Comparison of ENCODE assay signal across 28 cellular contexts in genomic region chr12:94114166-94114565, GRCh38. TPM values are rescaled to one million over a fixed set of nuclear protein-coding genes. Genes with fewer than 3 reads are reported as not detected.
"Had no signal": no experiment of that assay in that cellular context is flagged by ENCODE, and none has a peak within 500 bp of the region (broad histone marks: within the 10 kb centered on the region; RNA-seq: fewer than 3 reads in every experiment).

No MANE protein-coding gene starts in this region.

- H3K4me3 ChIP-seq: colonic mucosa, coronary artery, dorsolateral prefrontal cortex, esophagus muscularis mucosa, esophagus squamous epithelium, gastrocnemius medialis, gastroesophageal sphincter, heart left ventricle, heart right ventricle had no signal

- H3K27ac ChIP-seq: colonic mucosa, coronary artery, dorsolateral prefrontal cortex, epithelial cell of prostate, esophagus muscularis mucosa, esophagus squamous epithelium, foreskin keratinocyte, gastrocnemius medialis, gastroesophageal sphincter, heart left ventricle, heart right ventricle had no signal

- H3K9me3 ChIP-seq: colonic mucosa, esophagus muscularis mucosa, esophagus squamous epithelium, gastrocnemius medialis had no signal

- H3K36me3 ChIP-seq: colonic mucosa, esophagus muscularis mucosa, esophagus squamous epithelium, gastrocnemius medialis, gastroesophageal sphincter, heart left ventricle, heart right ventricle had no signal

- H3K27ac Mint-ChIP-seq: dendritic cell treated with granulocyte-macrophage colony-stimulating factor and Interleukin-4, amounts not matched to agents 40 ng/mL and 50 ng/mL, for 4 days; effector memory CD8-positive, alpha-beta T cell had no signal

- H3K9me3 Mint-ChIP-seq: dendritic cell treated with granulocyte-macrophage colony-stimulating factor and Interleukin-4, amounts not matched to agents 40 ng/mL and 50 ng/mL, for 4 days; effector memory CD8-positive, alpha-beta T cell had no signal

- H3K27me3 ChIP-seq: colonic mucosa, foreskin keratinocyte, gastrocnemius medialis, heart left ventricle, heart right ventricle had no signal

- DNase-seq: colonic mucosa; cortex of kidney; dermis blood vessel endothelial cell; dorsolateral prefrontal cortex; effector CD4-positive, alpha-beta T cell; effector CD8-positive, alpha-beta T cell; effector memory CD4-positive, alpha-beta T cell; effector memory CD8-positive, alpha-beta T cell; erythroblast; esophagus squamous epithelium; foreskin fibroblast; foreskin keratinocyte; foreskin melanocyte; gastrocnemius medialis; glutamatergic neuron; head of caudate nucleus; heart left ventricle; heart right ventricle had no signal

- H3K4me3 Mint-ChIP-seq: dendritic cell treated with granulocyte-macrophage colony-stimulating factor and Interleukin-4, amounts not matched to agents 40 ng/mL and 50 ng/mL, for 4 days; effector memory CD8-positive, alpha-beta T cell had no signal

- FAIRE-seq: colon, endometrium, endothelial cell of umbilical vein, frontal cortex had no signal

- ATAC-seq: effector memory CD8-positive, alpha-beta T cell; esophagus mucosa; foreskin keratinocyte; gastrocnemius medialis; gastroesophageal sphincter; heart left ventricle; heart right ventricle had no signal

- H3K4me1 ChIP-seq: colonic mucosa, esophagus muscularis mucosa, esophagus squamous epithelium, foreskin keratinocyte, gastrocnemius medialis, gastroesophageal sphincter had no signal

RNA-seq across cellular contexts. Expression of gene PLXNC1, which starts 34.2 kb away (rescaled TPM):
- polyA plus RNA-seq: endothelial cell of umbilical vein had no signal
